8 cellular contexts compared by ENCODE assay signal in genomic region chr3:38454179-38454883, GRCh38. TPM values are rescaled to one million over a fixed set of nuclear protein-coding genes. Genes with fewer than 3 reads are reported as not detected.
DNase-seq lines count a peak whose midpoint lies in the region; ATAC-seq and TF ChIP-seq lines count a peak whose summit lies in the region.

No MANE protein-coding gene starts in this region.

- TF ChIP-seq POLR2A in esophagus squamous epithelium (IDR thresholded peaks at IDR 0.05) = peak in 2 of 4 donors; percentile 36 to 52

- peak overlapping the region; percentile 83 for H3K27ac Mint-ChIP-seq in activated CD8-positive, alpha-beta T cell treated with anti-CD3 and anti-CD28 coated beads, Interleukin-2, amount 10 ng/mL, durations not matched to agents 7 days and 5 days
- peak overlapping the region in 1 of 2 donors; percentile 67 for H3K27ac Mint-ChIP-seq in natural killer cell

- H3K27ac ChIP-seq in HUES6 (ENCODE audit: low read depth, low read length) = peak overlapping the region; percentile 76
- H3K27ac ChIP-seq in esophagus squamous epithelium = peak overlapping the region; percentile 87 to 94 (median 91)
- H3K27ac ChIP-seq in aorta (ENCODE audit: low read depth in 1 of 2, low read length in 2 of 2) = peak overlapping the region in 1 of 2 donors; percentile 16

- H3K27me3 ChIP-seq in HUES6 (ENCODE audit: control insufficient read depth, insufficient read depth, low read length) (no peaks in the 10 kb centered on the region), esophagus squamous epithelium (no peaks in the 10 kb centered on the region), aorta (ENCODE audit: control insufficient read depth in 1 of 2, insufficient read depth in 2 of 2, low read length in 1 of 2) (no peaks in the 10 kb centered on the region)

- peak overlapping the region; percentile 98 for H3K9ac ChIP-seq in HUES6 (ENCODE audit: low read length)

- TF ChIP-seq CTCF in esophagus squamous epithelium (IDR thresholded peaks at IDR 0.05) = no peak
- TF ChIP-seq CTCF in natural killer cell (IDR thresholded peaks at IDR 0.05) = no peak

- no peaks in the 10 kb centered on the region for H3K9me3 Mint-ChIP-seq in activated CD8-positive, alpha-beta T cell treated with anti-CD3 and anti-CD28 coated beads, Interleukin-2, amount 10 ng/mL, durations not matched to agents 7 days and 5 days (ENCODE audit: insufficient read depth)
- H3K9me3 Mint-ChIP-seq in natural killer cell = no peaks in the 10 kb centered on the region

- H3K4me3 ChIP-seq in HUES6 (ENCODE audit: low read depth, low read length) (peak overlapping the region; percentile 99), esophagus squamous epithelium (peak overlapping the region; percentile 59 to 96 (median 80)), aorta (ENCODE audit: low read length in 2 of 2) (peak overlapping the region; percentile 70 to 86)

- H3K9me3 ChIP-seq in HUES6 (ENCODE audit: control insufficient read depth, insufficient read depth, low read depth, low read length) (peaks cover 12% of the 10 kb centered on the region), esophagus squamous epithelium (no peaks in the 10 kb centered on the region), aorta (ENCODE audit: control insufficient read depth, low read length) (no peaks in the 10 kb centered on the region)

- H3K27me3 Mint-ChIP-seq in activated CD8-positive, alpha-beta T cell treated with anti-CD3 and anti-CD28 coated beads, Interleukin-2, amount 10 ng/mL, durations not matched to agents 7 days and 5 days (ENCODE audit: low read depth) = no peaks in the 10 kb centered on the region
- peaks cover 11 to 17% of the 10 kb centered on the region in 2 donors for H3K27me3 Mint-ChIP-seq in natural killer cell (ENCODE audit: low read depth in 2 of 2)

- peaks cover 2% of the 10 kb centered on the region for H3K36me3 Mint-ChIP-seq in activated CD8-positive, alpha-beta T cell treated with anti-CD3 and anti-CD28 coated beads, Interleukin-2, amount 10 ng/mL, durations not matched to agents 7 days and 5 days (ENCODE audit: low read depth)
- no peaks in the 10 kb centered on the region for H3K36me3 Mint-ChIP-seq in natural killer cell

- CTCF ChIA-PET in activated CD8-positive, alpha-beta T cell treated with anti-CD3 and anti-CD28 coated beads, Interleukin-2, amount 10 ng/mL, durations not matched to agents 7 days and 5 days (lab: Charles Lee) = interaction anchor here (3.0 kb wide), 1 partner anchor 108 kb away, joined by 21 read pairs; the partner anchor contains the start of gene XYLB

- H3K4me1 ChIP-seq in HUES6 (ENCODE audit: control insufficient read depth, insufficient read depth, low read length) = peaks cover 36% of the 10 kb centered on the region
- H3K4me1 ChIP-seq in esophagus squamous epithelium = peaks cover 21 to 48% (median 24%) of the 10 kb centered on the region in 3 donors
- no peaks in the 10 kb centered on the region for H3K4me1 ChIP-seq in aorta (ENCODE audit: control insufficient read depth in 1 of 2, insufficient read depth in 2 of 2, low read length in 2 of 2)

- ATAC-seq in GM19438 (IDR thresholded peaks at IDR 0.05; ENCODE audit: low read depth, unreplicated experiment) (peak; percentile 25), natural killer cell (peak; percentile 61 to 67 (median 65)), aorta (ENCODE audit: low FRiP score) (peak; percentile 31)
- ATAC-seq in activated CD8-positive, alpha-beta T cell treated with anti-CD3 and anti-CD28 coated beads, Interleukin-2, amount 10 ng/mL, durations not matched to agents 7 days and 5 days = peak; percentile 68

- in situ Hi-C loops in Caki2 (cut with HindIII; ENCODE audit: low pct_unique_long_range_greater_than_20kb, low sequenced_read_pairs) = no loop called here

- H3K4me1 Mint-ChIP-seq in activated CD8-positive, alpha-beta T cell treated with anti-CD3 and anti-CD28 coated beads, Interleukin-2, amount 10 ng/mL, durations not matched to agents 7 days and 5 days (ENCODE audit: low read depth) = peaks cover 16% of the 10 kb centered on the region
- peaks cover 11 to 19% of the 10 kb centered on the region in 2 donors for H3K4me1 Mint-ChIP-seq in natural killer cell

- WGBS in esophagus squamous epithelium, 2 donors = 4% methylated on average over 4 of the region's 77 CpGs; no CpG with 5 or more reads in 1 of the 2 donors
- WGBS in aorta, 2 donors = 1% methylated on average over 49 to 77 of the region's 77 CpGs

- POLR2A ChIA-PET in activated CD8-positive, alpha-beta T cell treated with anti-CD3 and anti-CD28 coated beads, Interleukin-2, amount 10 ng/mL, durations not matched to agents 7 days and 5 days (lab: Charles Lee) = no interaction called here

- intact Hi-C loops in esophagus squamous epithelium (cut with DNase I) (no loop called here), natural killer cell (cut with micrococcal nuclease) (no loop called here), aorta (cut with DNase I) (loop anchor here in 1 of 2 donors (5.0 kb wide), 1 partner anchor 317 kb away; the partner anchor contains the start of genes ACAA1 and MYD88)

- DNase-seq in Caki2 (ENCODE audit: low read depth) (peak; percentile 33), esophagus squamous epithelium (lab: John Stamatoyannopoulos, UW) (no peak), natural killer cell (no peak), aorta (peak in 1 of 2 donors; percentile 76), NCI-H774 (lab: John Stamatoyannopoulos, UW) (no peak)
- peak; percentile 35 for DNase-seq in activated CD8-positive, alpha-beta T cell treated with anti-CD3 and anti-CD28 coated beads, Interleukin-2, amount 10 ng/mL, durations not matched to agents 7 days and 5 days

- no peaks in the 10 kb centered on the region for H3K36me3 ChIP-seq in HUES6 (ENCODE audit: control insufficient read depth, insufficient read depth, low read length)
- H3K36me3 ChIP-seq in esophagus squamous epithelium = no peaks in the 10 kb centered on the region
- no peaks in the 10 kb centered on the region for H3K36me3 ChIP-seq in aorta (ENCODE audit: control insufficient read depth in 1 of 2, insufficient read depth in 2 of 2, low read length in 1 of 2)

- H3K4me3 Mint-ChIP-seq in activated CD8-positive, alpha-beta T cell treated with anti-CD3 and anti-CD28 coated beads, Interleukin-2, amount 10 ng/mL, durations not matched to agents 7 days and 5 days = peak overlapping the region; percentile 96
- peak overlapping the region; percentile 95 for H3K4me3 Mint-ChIP-seq in natural killer cell

RNA-seq across cellular contexts. Expression of gene ACVR2B, which starts 0.6 kb away (rescaled TPM):
- 1.3 and 1.4 TPM in 2 replicates for total RNA-seq in Caki2 (2014; rRNA removed; shearing (Covaris generic); ENCODE audit: low replicate concordance)
- total RNA-seq in activated CD8-positive, alpha-beta T cell treated with anti-CD3 and anti-CD28 coated beads, Interleukin-2, amount 10 ng/mL, durations not matched to agents 7 days and 5 days = 1 to 10 TPM; 4.5 to 4.7 TPM
- total RNA-seq in esophagus squamous epithelium (1 to 10 TPM; 1.1 to 4.0 (median 2.4) TPM), natural killer cell (1 to 10 TPM; 1.6 to 3.1 (median 2.7) TPM), aorta (1 to 10 TPM; 4.0 to 8.2 TPM)
- polyA plus RNA-seq in aorta = under 1 TPM; 0.38 to 0.61 TPM

RNA-seq across cellular contexts. Expression of gene EXOG, which starts 41.8 kb away (rescaled TPM):
- total RNA-seq in Caki2 (2014; rRNA removed; shearing (Covaris generic); ENCODE audit: low replicate concordance) = 2.2 and 3.6 TPM in 2 replicates
- total RNA-seq in activated CD8-positive, alpha-beta T cell treated with anti-CD3 and anti-CD28 coated beads, Interleukin-2, amount 10 ng/mL, durations not matched to agents 7 days and 5 days = 10 to 100 TPM; 18.5 to 23.0 TPM
- 10 to 100 TPM in 1 of 4 donors, 1 to 10 TPM in 3; 3.3 to 10.3 (median 5.3) TPM for total RNA-seq in esophagus squamous epithelium
- 10 to 100 TPM; 27.3 to 34.5 (median 30.5) TPM for total RNA-seq in natural killer cell
- total RNA-seq in aorta = 10 to 100 TPM; 14.8 to 17.2 TPM
- polyA plus RNA-seq in aorta = 10 to 100 TPM in 1 of 2 donors, 1 to 10 TPM in 1; 5.8 to 10.4 TPM

Comparison
In these comparisons a context has a peak if more than half of its experiments do, and no peak if none do; other contexts are left out.
1. DNase-seq: peak in Caki2 (single experiment) and activated CD8-positive, alpha-beta T cell treated with anti-CD3 and anti-CD28 coated beads, Interleukin-2, amount 10 ng/mL, durations not matched to agents 7 days and 5 days (single experiment); none in esophagus squamous epithelium (single experiment), natural killer cell (single experiment) and NCI-H774 (single experiment).
2. Peak in every context shown above with its lines, with median percentiles within 50 percentile points of each other: ATAC-seq and H3K4me3 ChIP-seq.